ENCODE assay signal across 7 cellular contexts in the genomic region with DNA sequence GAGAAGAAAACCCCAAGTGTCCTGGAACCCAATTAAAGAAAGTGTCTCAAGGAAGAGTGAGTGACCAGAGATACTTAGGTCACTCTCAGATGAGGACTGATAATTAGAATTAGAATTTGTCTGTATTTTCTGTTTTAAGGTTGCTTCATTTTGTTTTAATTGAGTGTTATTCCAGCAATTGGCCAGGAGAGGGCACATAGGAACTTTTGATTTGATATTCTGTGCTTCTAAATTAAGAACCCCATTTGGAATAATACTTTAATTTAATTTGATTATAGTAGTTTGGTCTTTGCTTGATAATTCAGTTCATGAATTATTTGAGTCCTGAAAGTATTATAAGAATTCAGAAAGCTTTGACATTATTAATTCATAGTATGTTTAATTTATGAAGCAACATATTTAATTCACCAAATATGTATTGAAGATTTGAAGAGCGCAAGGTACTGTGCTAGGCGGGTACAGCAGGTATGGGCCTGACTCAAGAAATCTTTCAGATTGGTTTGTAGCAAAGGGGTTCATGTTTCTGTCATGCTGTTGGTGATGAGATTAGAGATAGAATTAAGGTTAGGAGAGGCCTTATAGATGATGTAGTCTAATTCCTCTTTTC. TPM values are rescaled to one million over a fixed set of nuclear protein-coding genes. Genes with fewer than 3 reads are reported as not detected.
DNase-seq lines count a peak whose midpoint lies in the region; ATAC-seq lines count a peak whose summit lies in the region.

No MANE protein-coding gene starts in this region.

- in situ Hi-C loops in G401 (cut with HindIII; ENCODE audit: low sequenced_read_pairs): no loop called here

- ATAC-seq in HG02763 (IDR thresholded peaks at IDR 0.05; ENCODE audit: unreplicated experiment): no peak
- ATAC-seq in HG03175 (IDR thresholded peaks at IDR 0.05; ENCODE audit: unreplicated experiment): no peak
- ATAC-seq in GM18867 (IDR thresholded peaks at IDR 0.05; ENCODE audit: unreplicated experiment): no peak

- DNase-seq in G401 (ENCODE audit: low spot score): peak; percentile 28
- DNase-seq in NAMALWA (ENCODE audit: low spot score): peak; percentile 55
- DNase-seq in epidermal melanocyte (ENCODE audit: insufficient read length, low spot score): peak; percentile 21
- peak; percentile 42 for DNase-seq in renal cortical epithelial cell (ENCODE audit: low read depth)

RNA-seq across cellular contexts. Expression of gene MRPL22, which starts 4.9 kb away (rescaled TPM):
- total RNA-seq in G401 (2014; rRNA removed; shearing (Covaris generic)): 43.9 and 46.4 TPM in 2 replicates
- 17.6 and 36.6 TPM in 2 replicates for total RNA-seq in renal cortical epithelial cell

RNA-seq across cellular contexts. Expression of gene GEMIN5, which starts 7.8 kb away (rescaled TPM):
- 30.5 and 45.0 TPM in 2 replicates for total RNA-seq in G401 (2014; rRNA removed; shearing (Covaris generic))
- total RNA-seq in renal cortical epithelial cell: 10.6 and 21.5 TPM in 2 replicates
